Comparison of ENCODE assay signal across 34 cellular contexts in the genomic region with DNA sequence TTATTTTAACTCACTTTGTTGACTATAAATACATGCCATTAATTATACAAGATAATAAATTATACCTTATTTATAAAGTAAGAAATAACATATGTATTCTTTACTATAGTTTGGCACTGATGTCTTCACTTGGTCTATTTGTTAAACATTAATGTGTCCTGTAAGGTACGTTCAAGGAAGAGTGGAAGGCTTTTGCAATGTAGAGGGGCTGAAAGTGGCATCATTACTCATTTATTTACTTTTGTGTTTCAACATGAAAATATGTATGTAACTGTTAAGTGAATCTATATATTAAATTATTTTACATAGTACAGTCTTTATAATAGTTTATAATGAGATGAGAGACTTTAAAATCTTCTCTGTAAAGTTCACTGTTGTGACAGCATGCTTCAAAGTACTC.
"Had no signal": no experiment of that assay in that cellular context is flagged by ENCODE, and none has a peak within 500 bp of the region (broad histone marks: within the 10 kb centered on the region; RNA-seq: fewer than 3 reads in every experiment).

No MANE protein-coding gene starts in this region.

- ATAC-seq: activated CD8-positive, alpha-beta memory T cell treated with anti-CD3 and anti-CD28 coated beads, Interleukin-2, amount 10 ng/mL, durations not matched to agents 7 days and 5 days; activated CD8-positive, alpha-beta T cell treated with anti-CD3 and anti-CD28 coated beads, Interleukin-2, amount 10 ng/mL, durations not matched to agents 7 days and 5 days; activated naive CD8-positive, alpha-beta T cell treated with anti-CD3 and anti-CD28 coated beads, Interleukin-2, amount 50 U/mL, for 24 hours had no signal

- H3K27me3 Mint-ChIP-seq: activated B cell treated with CpG ODN at 0.5 μM for 24 hours; activated CD4-positive, alpha-beta memory T cell treated with anti-CD3 and anti-CD28 coated beads, Interleukin-2, amount 10 ng/mL, durations not matched to agents 7 days and 5 days; activated CD4-positive, alpha-beta T cell treated with anti-CD3 and anti-CD28 coated beads, Interleukin-2, amount 10 ng/mL, durations not matched to agents 24 days and 14 days; activated CD8-positive, alpha-beta memory T cell treated with anti-CD3 and anti-CD28 coated beads, Interleukin-2, amount 10 ng/mL, durations not matched to agents 7 days and 5 days; activated naive CD4-positive, alpha-beta T cell treated with anti-CD3 and anti-CD28 coated beads, Interleukin-2, amount 10 ng/mL, durations not matched to agents 7 days and 5 days; activated naive CD4-positive, alpha-beta T cell treated with anti-CD3 and anti-CD28 coated beads, Interleukin-2, amount 50 U/mL, for 24 hours; activated naive CD8-positive, alpha-beta T cell; activated naive CD8-positive, alpha-beta T cell treated with anti-CD3 and anti-CD28 coated beads, Interleukin-2, amount 10 ng/mL, durations not matched to agents 7 days and 5 days; activated naive CD8-positive, alpha-beta T cell treated with anti-CD3 and anti-CD28 coated beads, Interleukin-2, amount 50 U/mL, for 24 hours; activated T-cell treated with anti-CD3 and anti-CD28 coated beads, Interleukin-2, amount 50 U/mL, for 24 hours; brain had no signal

- H3K27me3 ChIP-seq: ascending aorta had no signal

- H3K4me1 ChIP-seq: ascending aorta had no signal

- FAIRE-seq: TTC549 had no signal

- H3K4me3 ChIP-seq: ascending aorta had no signal

- DNase-seq: activated B cell treated with CpG ODN at 0.5 μM for 24 hours; activated CD4-positive, alpha-beta memory T cell treated with anti-CD3 and anti-CD28 coated beads, Interleukin-2, amount 10 ng/mL, durations not matched to agents 7 days and 5 days; activated CD4-positive, alpha-beta T cell treated with anti-CD3 and anti-CD28 coated beads for 4 hours; activated CD4-positive, alpha-beta T cell treated with anti-CD3 and anti-CD28 coated beads, Interleukin-2, amount 10 ng/mL, durations not matched to agents 24 days and 14 days; activated CD4-positive, alpha-beta T cell treated with anti-CD3 and anti-CD28 coated beads, Interleukin-2, amount 50 U/mL, for 1 hour; activated CD4-positive, alpha-beta T cell treated with anti-CD3 and anti-CD28 coated beads, Interleukin-2, amount 50 U/mL, for 48 hours; activated CD4-positive, CD25-positive, alpha-beta regulatory T cell treated with anti-CD3 and anti-CD28 coated beads, Interleukin-2, amount 50 U/mL, for 72 hours; activated CD8-positive, alpha-beta memory T cell treated with anti-CD3 and anti-CD28 coated beads for 24 hours; activated CD8-positive, alpha-beta memory T cell treated with anti-CD3 and anti-CD28 coated beads, Interleukin-2, amount 10 ng/mL, durations not matched to agents 7 days and 5 days; activated CD8-positive, alpha-beta memory T cell treated with anti-CD3 and anti-CD28 coated beads, Interleukin-2, amount 50 U/mL, for 48 hours; activated CD8-positive, alpha-beta T cell treated with anti-CD3 and anti-CD28 coated beads, Interleukin-2, amount 10 ng/mL, durations not matched to agents 7 days and 5 days; activated effector memory CD4-positive, alpha-beta T cell treated with Interleukin-2 at 50 U/mL for 16 hours; activated gamma-delta T cell; activated naive CD4-positive, alpha-beta T cell treated with anti-CD3 and anti-CD28 coated beads, Interleukin-2, amount 10 ng/mL, durations not matched to agents 7 days and 5 days; activated naive CD4-positive, alpha-beta T cell treated with Interleukin-2 at 50 U/mL for 16 hours; activated naive CD8-positive, alpha-beta T cell treated with anti-CD3 and anti-CD28 coated beads, Interleukin-2, amount 10 ng/mL, durations not matched to agents 7 days and 5 days; activated naive CD8-positive, alpha-beta T cell treated with anti-CD3 and anti-CD28 coated beads, Interleukin-2, amount 50 U/mL, for 24 hours; activated T-cell treated with anti-CD3 and anti-CD28 coated beads, Interleukin-2, amount 50 U/mL, for 24 hours; activated T-cell treated with anti-CD3 and anti-CD28 coated beads, Interleukin-2, amount 50 U/mL, for 48 hours; amygdala; anterior cingulate cortex; central memory CD4-positive, alpha-beta T cell; T-helper 1 cell; T-helper 2 cell; T-helper 9 cell had no signal

- H3K27ac Mint-ChIP-seq: activated B cell treated with CpG ODN at 0.5 μM for 24 hours; activated CD4-positive, alpha-beta memory T cell treated with anti-CD3 and anti-CD28 coated beads, Interleukin-2, amount 10 ng/mL, durations not matched to agents 7 days and 5 days; activated CD4-positive, alpha-beta T cell treated with anti-CD3 and anti-CD28 coated beads, Interleukin-2, amount 10 ng/mL, durations not matched to agents 24 days and 14 days; activated CD8-positive, alpha-beta memory T cell treated with anti-CD3 and anti-CD28 coated beads, Interleukin-2, amount 10 ng/mL, durations not matched to agents 7 days and 5 days; activated CD8-positive, alpha-beta T cell treated with anti-CD3 and anti-CD28 coated beads, Interleukin-2, amount 10 ng/mL, durations not matched to agents 7 days and 5 days; activated naive CD4-positive, alpha-beta T cell treated with anti-CD3 and anti-CD28 coated beads, Interleukin-2, amount 10 ng/mL, durations not matched to agents 7 days and 5 days; activated naive CD4-positive, alpha-beta T cell treated with anti-CD3 and anti-CD28 coated beads, Interleukin-2, amount 50 U/mL, for 24 hours; activated naive CD8-positive, alpha-beta T cell; activated naive CD8-positive, alpha-beta T cell treated with anti-CD3 and anti-CD28 coated beads, Interleukin-2, amount 10 ng/mL, durations not matched to agents 7 days and 5 days; activated naive CD8-positive, alpha-beta T cell treated with anti-CD3 and anti-CD28 coated beads, Interleukin-2, amount 50 U/mL, for 24 hours; activated T-cell treated with anti-CD3 and anti-CD28 coated beads, Interleukin-2, amount 50 U/mL, for 24 hours; activated T-helper 2 cell treated with anti-CD3 and anti-CD28 coated beads, Interferon-gamma antibody, Interleukin-2, Interleukin-4, amounts not matched to agents 10 μg/mL and 5 μg/mL and 100 μg/mL, durations not matched to agents 14 hours and 24 hours and 36 hours; brain; T-helper 1 cell treated with Interleukin-12 subunit alpha and Interleukin-12 subunit beta and Interleukin-4 antibody, amounts not matched to agents 30 μg/mL and 1 μg/mL, for 36 hours; T-helper 2 cell treated with Interferon-gamma antibody and Interleukin-4, amounts not matched to agents 5 μg/mL and 100 μg/mL, for 36 hours had no signal

- H3K36me3 Mint-ChIP-seq: activated CD8-positive, alpha-beta memory T cell treated with anti-CD3 and anti-CD28 coated beads, Interleukin-2, amount 10 ng/mL, durations not matched to agents 7 days and 5 days; activated naive CD4-positive, alpha-beta T cell treated with anti-CD3 and anti-CD28 coated beads, Interleukin-2, amount 10 ng/mL, durations not matched to agents 7 days and 5 days; activated naive CD4-positive, alpha-beta T cell treated with anti-CD3 and anti-CD28 coated beads, Interleukin-2, amount 50 U/mL, for 24 hours; activated naive CD8-positive, alpha-beta T cell treated with anti-CD3 and anti-CD28 coated beads, Interleukin-2, amount 10 ng/mL, durations not matched to agents 7 days and 5 days had no signal

- H3K4me1 Mint-ChIP-seq: activated B cell treated with CpG ODN at 0.5 μM for 24 hours; activated CD4-positive, alpha-beta memory T cell treated with anti-CD3 and anti-CD28 coated beads, Interleukin-2, amount 10 ng/mL, durations not matched to agents 7 days and 5 days; activated CD4-positive, alpha-beta T cell treated with anti-CD3 and anti-CD28 coated beads, Interleukin-2, amount 10 ng/mL, durations not matched to agents 24 days and 14 days; activated CD8-positive, alpha-beta memory T cell treated with anti-CD3 and anti-CD28 coated beads, Interleukin-2, amount 10 ng/mL, durations not matched to agents 7 days and 5 days; activated naive CD4-positive, alpha-beta T cell treated with anti-CD3 and anti-CD28 coated beads, Interleukin-2, amount 10 ng/mL, durations not matched to agents 7 days and 5 days; activated naive CD4-positive, alpha-beta T cell treated with anti-CD3 and anti-CD28 coated beads, Interleukin-2, amount 50 U/mL, for 24 hours; activated naive CD8-positive, alpha-beta T cell treated with anti-CD3 and anti-CD28 coated beads, Interleukin-2, amount 10 ng/mL, durations not matched to agents 7 days and 5 days; activated naive CD8-positive, alpha-beta T cell treated with anti-CD3 and anti-CD28 coated beads, Interleukin-2, amount 50 U/mL, for 24 hours; brain had no signal

- H3K4me3 Mint-ChIP-seq: activated B cell treated with CpG ODN at 0.5 μM for 24 hours; activated CD4-positive, alpha-beta memory T cell treated with anti-CD3 and anti-CD28 coated beads, Interleukin-2, amount 10 ng/mL, durations not matched to agents 7 days and 5 days; activated CD4-positive, alpha-beta T cell treated with anti-CD3 and anti-CD28 coated beads, Interleukin-2, amount 10 ng/mL, durations not matched to agents 24 days and 14 days; activated CD8-positive, alpha-beta memory T cell treated with anti-CD3 and anti-CD28 coated beads, Interleukin-2, amount 10 ng/mL, durations not matched to agents 7 days and 5 days; activated CD8-positive, alpha-beta T cell treated with anti-CD3 and anti-CD28 coated beads, Interleukin-2, amount 10 ng/mL, durations not matched to agents 7 days and 5 days; activated naive CD4-positive, alpha-beta T cell treated with anti-CD3 and anti-CD28 coated beads, Interleukin-2, amount 10 ng/mL, durations not matched to agents 7 days and 5 days; activated naive CD4-positive, alpha-beta T cell treated with anti-CD3 and anti-CD28 coated beads, Interleukin-2, amount 50 U/mL, for 24 hours; activated naive CD8-positive, alpha-beta T cell; activated naive CD8-positive, alpha-beta T cell treated with anti-CD3 and anti-CD28 coated beads, Interleukin-2, amount 10 ng/mL, durations not matched to agents 7 days and 5 days; activated naive CD8-positive, alpha-beta T cell treated with anti-CD3 and anti-CD28 coated beads, Interleukin-2, amount 50 U/mL, for 24 hours; activated T-cell treated with anti-CD3 and anti-CD28 coated beads, Interleukin-2, amount 50 U/mL, for 24 hours; brain; T-helper 1 cell treated with Interleukin-12 subunit alpha and Interleukin-12 subunit beta and Interleukin-4 antibody, amounts not matched to agents 30 μg/mL and 1 μg/mL, for 36 hours; T-helper 2 cell treated with Interferon-gamma antibody and Interleukin-4, amounts not matched to agents 5 μg/mL and 100 μg/mL, for 36 hours had no signal

- H3K36me3 ChIP-seq: ascending aorta had no signal

- H3K27ac ChIP-seq: ascending aorta, VCaP had no signal
